In genomic region chr9:129560849-129561248, GRCh38 we compare ENCODE assay signal across 1 cellular context.
A peak's percentile ranks its signal among the peaks of the same experiment; 100 is the strongest.
TF ChIP-seq lines count a peak whose summit lies in the region.

No MANE protein-coding gene starts in this region.

TF ChIP-seq in HepG2, 621 proteins besides CTCF, POLR2A, EP300 and RAD21 (continued from another document and continues in another):
- TF ChIP-seq ZNF503 (CRISPR knock-in tag; IDR thresholded peaks at IDR 0.05): no peak
- no peak for TF ChIP-seq ZBTB8A (CRISPR knock-in tag; IDR thresholded peaks at IDR 0.05; ENCODE audit: borderline replicate concordance, low read depth)
- peak in 1 of 2 experiments; percentile 66; a peak in 1 of 4 replicates for TF ChIP-seq NR2F1 (CRISPR knock-in tag; IDR thresholded peaks at IDR 0.05)
- no peak for TF ChIP-seq ZNF276 (CRISPR knock-in tag; IDR thresholded peaks at IDR 0.05; ENCODE audit: low read depth)
- no peak for TF ChIP-seq CBFB (CRISPR knock-in tag; IDR thresholded peaks at IDR 0.05)
- no peak for TF ChIP-seq ZNF318 (CRISPR knock-in tag; IDR thresholded peaks at IDR 0.05)
- TF ChIP-seq ETV5 (CRISPR knock-in tag; IDR thresholded peaks at IDR 0.05; ENCODE audit: borderline replicate concordance): no peak
- peak; percentile 25; the same call in 1 of the 2 replicates for TF ChIP-seq ZFX (CRISPR knock-in tag; IDR thresholded peaks at IDR 0.05; ENCODE audit: low read depth)
- TF ChIP-seq TEAD3 (CRISPR knock-in tag; optimal IDR thresholded peaks at IDR 0.05; ENCODE audit: borderline replicate concordance): no peak
- no peak for TF ChIP-seq KLF15 (CRISPR knock-in tag; IDR thresholded peaks at IDR 0.05; ENCODE audit: borderline replicate concordance)
- TF ChIP-seq CEBPB (IDR thresholded peaks at IDR 0.05; ENCODE audit: borderline replicate concordance, low read depth, low read length): peak; percentile 71; the same call in 1 of the 2 replicates
- TF ChIP-seq TEAD2 (CRISPR knock-in tag; IDR thresholded peaks at IDR 0.05): no peak
- no peak for TF ChIP-seq SRSF1 (optimal IDR thresholded peaks at IDR 0.05; ENCODE audit: low read depth, low read length)
- no peak for TF ChIP-seq ZNF460 (CRISPR knock-in tag; IDR thresholded peaks at IDR 0.05; ENCODE audit: borderline replicate concordance)
- TF ChIP-seq ZNF703 (CRISPR knock-in tag; IDR thresholded peaks at IDR 0.05; ENCODE audit: borderline replicate concordance): no peak
- no peak for TF ChIP-seq ZBTB25 (CRISPR knock-in tag; IDR thresholded peaks at IDR 0.05)
- TF ChIP-seq ZNF580 (CRISPR knock-in tag; IDR thresholded peaks at IDR 0.05; ENCODE audit: borderline replicate concordance, low read depth): no peak
- TF ChIP-seq SATB2 (CRISPR knock-in tag; IDR thresholded peaks at IDR 0.05): no peak
- TF ChIP-seq GPN1 (CRISPR knock-in tag; IDR thresholded peaks at IDR 0.05; ENCODE audit: borderline replicate concordance): no peak
- TF ChIP-seq REL (CRISPR knock-in tag; conservative IDR thresholded peaks at IDR 0.05): no peak
- peak; percentile 8 for TF ChIP-seq ZNF883 (CRISPR knock-in tag; IDR thresholded peaks at IDR 0.05; ENCODE audit: not compliant biosample characterization)
- TF ChIP-seq LCORL (IDR thresholded peaks at IDR 0.05): no peak
- TF ChIP-seq LCORL (CRISPR knock-in tag; IDR thresholded peaks at IDR 0.05): peak; percentile 53; the same call in 1 of the 2 replicates
- no peak for TF ChIP-seq TOPORS (CRISPR knock-in tag; IDR thresholded peaks at IDR 0.05)
- TF ChIP-seq GLI4 (CRISPR knock-in tag; IDR thresholded peaks at IDR 0.05; ENCODE audit: borderline replicate concordance): no peak
- no peak for TF ChIP-seq IKZF4 (CRISPR knock-in tag; IDR thresholded peaks at IDR 0.05; ENCODE audit: borderline replicate concordance, low read depth, not compliant biosample characterization)
- TF ChIP-seq HIC2 (CRISPR knock-in tag; IDR thresholded peaks at IDR 0.05; ENCODE audit: low read depth): no peak; the same call in 1 of the 2 replicates
- TF ChIP-seq HHEX (CRISPR knock-in tag; IDR thresholded peaks at IDR 0.05): no peak
- no peak for TF ChIP-seq ZNF605 (CRISPR knock-in tag; IDR thresholded peaks at IDR 0.05)
- TF ChIP-seq KLF11 (CRISPR knock-in tag; IDR thresholded peaks at IDR 0.05): no peak
- 0 out of 2 replicates have a peak, but pooled peaks have one; percentile 26 for TF ChIP-seq ZNF609 (CRISPR knock-in tag; IDR thresholded peaks at IDR 0.05; ENCODE audit: borderline replicate concordance)
- no peak for TF ChIP-seq ZNF430 (CRISPR knock-in tag; IDR thresholded peaks at IDR 0.05)
- TF ChIP-seq TFDP1 (CRISPR knock-in tag; IDR thresholded peaks at IDR 0.05; ENCODE audit: borderline replicate concordance): peak; percentile 30; the same call in 1 of the 2 replicates
- TF ChIP-seq GMEB1 (CRISPR knock-in tag; IDR thresholded peaks at IDR 0.05; ENCODE audit: borderline replicate concordance): no peak
